ENCODE assay signal across 22 cellular contexts in the genomic region with DNA sequence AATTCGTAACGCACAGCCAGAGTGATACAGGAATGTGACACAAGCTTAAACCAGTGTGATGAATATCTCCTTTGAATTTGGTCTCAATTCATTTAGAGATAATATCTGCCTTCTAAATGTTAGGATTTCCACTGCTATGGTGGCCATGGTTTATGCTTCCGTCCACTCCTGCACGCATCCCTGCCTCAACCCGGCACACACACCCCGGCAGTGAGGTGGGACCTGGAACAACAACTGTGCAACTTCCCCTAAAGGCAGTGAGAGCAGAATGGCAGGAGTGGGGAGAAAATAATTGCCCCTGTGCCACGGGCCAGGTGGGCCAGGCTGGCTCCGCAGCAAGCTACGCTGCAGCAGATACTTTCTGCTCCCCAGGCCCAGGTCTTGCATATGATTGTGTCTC.
"Had no signal": no experiment of that assay in that cellular context is flagged by ENCODE, and none has a peak within 500 bp of the region (broad histone marks: within the 10 kb centered on the region; RNA-seq: fewer than 3 reads in every experiment).

No MANE protein-coding gene starts in this region.

- H3K9me3 ChIP-seq: ovary, right lobe of liver, testis had no signal

- H3K27ac ChIP-seq: dorsolateral prefrontal cortex, ovary, right lobe of liver, testis, tibial nerve, upper lobe of left lung had no signal

- ATAC-seq: left lobe of liver; natural killer cell; right lobe of liver; stimulated activated naive CD8-positive, alpha-beta T cell treated with anti-CD3 and anti-CD28 coated beads, Interleukin-15, Interleukin-2, amounts not matched to agents 100 U/mL and 50 U/mL, for 24 hours had no signal

- H3K27me3 ChIP-seq: dorsolateral prefrontal cortex, ovary, right lobe of liver, testis, tibial nerve, upper lobe of left lung had no signal

- H3K27ac Mint-ChIP-seq: memory B cell, natural killer cell had no signal

- H3K4me3 ChIP-seq: dorsolateral prefrontal cortex, lung, ovary, right lobe of liver, testis, tibial nerve, upper lobe of left lung had no signal

- H3K4me1 ChIP-seq: right lobe of liver, testis, tibial nerve, upper lobe of left lung had no signal

- H3K36me3 ChIP-seq: ovary, right lobe of liver, tibial nerve, upper lobe of left lung had no signal

- H3K4me3 Mint-ChIP-seq: immature natural killer cell, memory B cell, natural killer cell had no signal

- H3K4me1 Mint-ChIP-seq: immature natural killer cell had no signal

- DNase-seq: dorsolateral prefrontal cortex; effector CD4-positive, alpha-beta T cell; hypothalamus; immature natural killer cell; islet precursor cell; kidney glomerular epithelial cell; natural killer cell; occipital lobe; ovary; right lobe of liver; small intestine; stimulated activated CD4-positive, alpha-beta T cell treated with anti-CD3 and anti-CD28 coated beads, Interleukin-15, amount 100 ng/mL, for 24 hours; stimulated activated CD4-positive, alpha-beta T cell treated with anti-CD3 and anti-CD28 coated beads, Interleukin-2, amount 100 ng/mL, for 48 hours; stimulated activated CD8-positive, alpha-beta memory T cell treated with anti-CD3 and anti-CD28 coated beads, Interleukin-4, amount 100 ng/mL, for 48 hours; stimulated activated naive CD8-positive, alpha-beta T cell treated with anti-CD3 and anti-CD28 coated beads, Interleukin-15, Interleukin-2, amounts not matched to agents 100 U/mL and 50 U/mL, for 24 hours; substantia nigra; testis had no signal
